11 cellular contexts compared by ENCODE assay signal in the genomic region with DNA sequence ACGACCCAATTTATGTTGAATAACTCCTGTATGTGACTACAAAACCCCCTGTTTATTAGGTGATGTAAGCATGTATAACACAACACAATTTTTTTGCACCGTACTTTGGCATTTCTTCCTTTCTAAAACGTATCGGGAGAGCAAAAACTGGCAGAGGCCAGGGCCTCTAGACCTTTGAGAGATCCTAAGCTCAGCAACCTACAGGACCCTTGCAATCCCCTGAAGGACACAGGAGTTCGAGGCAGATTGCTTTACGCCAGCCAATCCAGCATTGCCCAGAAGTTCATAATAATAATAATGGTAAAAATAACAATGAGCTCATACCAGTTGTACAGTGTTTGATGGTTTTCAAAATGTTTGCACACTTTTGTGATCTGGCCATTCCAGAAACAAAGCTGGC. TPM values are rescaled to one million over a fixed set of nuclear protein-coding genes. Genes with fewer than 3 reads are reported as not detected.
"Had no signal": no experiment of that assay in that cellular context is flagged by ENCODE, and none has a peak within 500 bp of the region (broad histone marks: within the 10 kb centered on the region; RNA-seq: fewer than 3 reads in every experiment).

No MANE protein-coding gene starts in this region.

- H3K27ac Mint-ChIP-seq: activated B cell treated with CpG ODN at 0.5 μM for 24 hours; activated T-helper 2 cell treated with anti-CD3 and anti-CD28 coated beads, Interferon-gamma antibody, Interleukin-2, Interleukin-4, amounts not matched to agents 10 μg/mL and 5 μg/mL and 100 μg/mL, durations not matched to agents 14 hours and 24 hours and 36 hours; endodermal cell had no signal

- H3K9me3 Mint-ChIP-seq: endodermal cell had no signal

- DNase-seq: activated B cell treated with CpG ODN at 0.5 μM for 24 hours; activated CD4-positive, alpha-beta T cell treated with anti-CD3 and anti-CD28 coated beads, Interleukin-2, amount 50 U/mL, for 4 hours; erythroblast; hypothalamus; midbrain; substantia nigra; transverse colon had no signal

- H3K9me3 ChIP-seq: ascending aorta, transverse colon had no signal

- H3K4me3 ChIP-seq: ascending aorta, smooth muscle cell had no signal

- H3K36me3 ChIP-seq: ascending aorta, transverse colon had no signal

- H3K27ac ChIP-seq: ascending aorta had no signal

- H3K4me3 Mint-ChIP-seq: activated B cell treated with CpG ODN at 0.5 μM for 24 hours had no signal

RNA-seq across cellular contexts. Expression of a gene that starts 7.7 kb away (rescaled TPM):
- total RNA-seq: activated B cell treated with CpG ODN at 0.5 μM for 24 hours; activated T-helper 2 cell treated with anti-CD3 and anti-CD28 coated beads, Interferon-gamma antibody, Interleukin-2, Interleukin-4, amounts not matched to agents 10 μg/mL and 5 μg/mL and 100 μg/mL, durations not matched to agents 14 hours and 24 hours and 36 hours; ascending aorta had no signal
